1 cellular context compared by ENCODE assay signal in genomic region chr19:1652471-1653299, GRCh38.
TF ChIP-seq lines count a peak whose summit lies in the region.

TCF3 (minus strand) TSS chr19:1652615; CDS start chr19:1650248, 2,367 bp downstream.

TF ChIP-seq in HepG2, 621 proteins besides CTCF, POLR2A, EP300 and RAD21 (continued from another document and continues in another):
- TF ChIP-seq ZNF24 (IDR thresholded peaks at IDR 0.05) (0 out of 2 replicates have a peak, but pooled peaks have one; percentile 43), CREM (IDR thresholded peaks at IDR 0.05) (peak; percentile 95), CREM (CRISPR knock-in tag; IDR thresholded peaks at IDR 0.05) (peak; percentile 74), ZNF605 (CRISPR knock-in tag; IDR thresholded peaks at IDR 0.05) (no peak), KLF16 (CRISPR knock-in tag; IDR thresholded peaks at IDR 0.05) (peak in 1 of 2 experiments; percentile 77; a peak in 2 of 4 replicates), ZNF800 (CRISPR knock-in tag; IDR thresholded peaks at IDR 0.05) (peak; percentile 43; the same call in 1 of the 2 replicates), ZNF619 (CRISPR knock-in tag; IDR thresholded peaks at IDR 0.05) (0 out of 2 replicates have a peak, but pooled peaks have one; percentile 22), ZFYVE20 (CRISPR knock-in tag; IDR thresholded peaks at IDR 0.05; ENCODE audit: borderline replicate concordance, low read depth) (no peak), ZNF124 (CRISPR knock-in tag; IDR thresholded peaks at IDR 0.05) (no peak), NFATC3 (CRISPR knock-in tag; IDR thresholded peaks at IDR 0.05) (no peak), THRA (CRISPR knock-in tag; IDR thresholded peaks at IDR 0.05; ENCODE audit: borderline replicate concordance) (peak; percentile 54; the same call in 1 of the 2 replicates), IKZF1 (IDR thresholded peaks at IDR 0.05) (no peak), ZFY (CRISPR knock-in tag; IDR thresholded peaks at IDR 0.05) (peak; percentile 73), ARID2 (CRISPR knock-in tag; IDR thresholded peaks at IDR 0.05; ENCODE audit: borderline replicate concordance) (no peak), MIER3 (CRISPR knock-in tag; IDR thresholded peaks at IDR 0.05; ENCODE audit: borderline replicate concordance) (no peak; the same call in 1 of the 2 replicates), KDM1A (CRISPR knock-in tag; IDR thresholded peaks at IDR 0.05) (peak; percentile 89; the same call in 1 of the 2 replicates), ZBTB39 (CRISPR knock-in tag; IDR thresholded peaks at IDR 0.05) (no peak), TMF1 (CRISPR knock-in tag; IDR thresholded peaks at IDR 0.05; ENCODE audit: low read depth) (no peak), ZNF878 (CRISPR knock-in tag; IDR thresholded peaks at IDR 0.05) (no peak), LBX2 (CRISPR knock-in tag; IDR thresholded peaks at IDR 0.05; ENCODE audit: borderline replicate concordance) (no peak), EEA1 (CRISPR knock-in tag; IDR thresholded peaks at IDR 0.05; ENCODE audit: borderline replicate concordance) (no peak)
- TF ChIP-seq, protein P1, sequence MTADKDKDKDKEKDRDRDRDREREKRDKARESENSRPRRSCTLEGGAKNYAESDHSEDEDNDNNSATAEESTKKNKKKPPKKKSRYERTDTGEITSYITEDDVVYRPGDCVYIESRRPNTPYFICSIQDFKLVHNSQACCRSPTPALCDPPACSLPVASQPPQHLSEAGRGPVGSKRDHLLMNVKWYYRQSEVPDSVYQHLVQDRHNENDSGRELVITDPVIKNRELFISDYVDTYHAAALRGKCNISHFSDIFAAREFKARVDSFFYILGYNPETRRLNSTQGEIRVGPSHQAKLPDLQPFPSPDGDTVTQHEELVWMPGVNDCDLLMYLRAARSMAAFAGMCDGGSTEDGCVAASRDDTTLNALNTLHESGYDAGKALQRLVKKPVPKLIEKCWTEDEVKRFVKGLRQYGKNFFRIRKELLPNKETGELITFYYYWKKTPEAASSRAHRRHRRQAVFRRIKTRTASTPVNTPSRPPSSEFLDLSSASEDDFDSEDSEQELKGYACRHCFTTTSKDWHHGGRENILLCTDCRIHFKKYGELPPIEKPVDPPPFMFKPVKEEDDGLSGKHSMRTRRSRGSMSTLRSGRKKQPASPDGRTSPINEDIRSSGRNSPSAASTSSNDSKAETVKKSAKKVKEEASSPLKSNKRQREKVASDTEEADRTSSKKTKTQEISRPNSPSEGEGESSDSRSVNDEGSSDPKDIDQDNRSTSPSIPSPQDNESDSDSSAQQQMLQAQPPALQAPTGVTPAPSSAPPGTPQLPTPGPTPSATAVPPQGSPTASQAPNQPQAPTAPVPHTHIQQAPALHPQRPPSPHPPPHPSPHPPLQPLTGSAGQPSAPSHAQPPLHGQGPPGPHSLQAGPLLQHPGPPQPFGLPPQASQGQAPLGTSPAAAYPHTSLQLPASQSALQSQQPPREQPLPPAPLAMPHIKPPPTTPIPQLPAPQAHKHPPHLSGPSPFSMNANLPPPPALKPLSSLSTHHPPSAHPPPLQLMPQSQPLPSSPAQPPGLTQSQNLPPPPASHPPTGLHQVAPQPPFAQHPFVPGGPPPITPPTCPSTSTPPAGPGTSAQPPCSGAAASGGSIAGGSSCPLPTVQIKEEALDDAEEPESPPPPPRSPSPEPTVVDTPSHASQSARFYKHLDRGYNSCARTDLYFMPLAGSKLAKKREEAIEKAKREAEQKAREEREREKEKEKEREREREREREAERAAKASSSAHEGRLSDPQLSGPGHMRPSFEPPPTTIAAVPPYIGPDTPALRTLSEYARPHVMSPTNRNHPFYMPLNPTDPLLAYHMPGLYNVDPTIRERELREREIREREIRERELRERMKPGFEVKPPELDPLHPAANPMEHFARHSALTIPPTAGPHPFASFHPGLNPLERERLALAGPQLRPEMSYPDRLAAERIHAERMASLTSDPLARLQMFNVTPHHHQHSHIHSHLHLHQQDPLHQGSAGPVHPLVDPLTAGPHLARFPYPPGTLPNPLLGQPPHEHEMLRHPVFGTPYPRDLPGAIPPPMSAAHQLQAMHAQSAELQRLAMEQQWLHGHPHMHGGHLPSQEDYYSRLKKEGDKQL (CRISPR knock-in tag; IDR thresholded peaks at IDR 0.05; ENCODE audit: low read depth): no peak
- TF ChIP-seq, protein P2, sequence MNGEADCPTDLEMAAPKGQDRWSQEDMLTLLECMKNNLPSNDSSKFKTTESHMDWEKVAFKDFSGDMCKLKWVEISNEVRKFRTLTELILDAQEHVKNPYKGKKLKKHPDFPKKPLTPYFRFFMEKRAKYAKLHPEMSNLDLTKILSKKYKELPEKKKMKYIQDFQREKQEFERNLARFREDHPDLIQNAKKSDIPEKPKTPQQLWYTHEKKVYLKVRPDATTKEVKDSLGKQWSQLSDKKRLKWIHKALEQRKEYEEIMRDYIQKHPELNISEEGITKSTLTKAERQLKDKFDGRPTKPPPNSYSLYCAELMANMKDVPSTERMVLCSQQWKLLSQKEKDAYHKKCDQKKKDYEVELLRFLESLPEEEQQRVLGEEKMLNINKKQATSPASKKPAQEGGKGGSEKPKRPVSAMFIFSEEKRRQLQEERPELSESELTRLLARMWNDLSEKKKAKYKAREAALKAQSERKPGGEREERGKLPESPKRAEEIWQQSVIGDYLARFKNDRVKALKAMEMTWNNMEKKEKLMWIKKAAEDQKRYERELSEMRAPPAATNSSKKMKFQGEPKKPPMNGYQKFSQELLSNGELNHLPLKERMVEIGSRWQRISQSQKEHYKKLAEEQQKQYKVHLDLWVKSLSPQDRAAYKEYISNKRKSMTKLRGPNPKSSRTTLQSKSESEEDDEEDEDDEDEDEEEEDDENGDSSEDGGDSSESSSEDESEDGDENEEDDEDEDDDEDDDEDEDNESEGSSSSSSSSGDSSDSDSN (CRISPR knock-in tag; IDR thresholded peaks at IDR 0.05): no peak
- TF ChIP-seq, protein P3, sequence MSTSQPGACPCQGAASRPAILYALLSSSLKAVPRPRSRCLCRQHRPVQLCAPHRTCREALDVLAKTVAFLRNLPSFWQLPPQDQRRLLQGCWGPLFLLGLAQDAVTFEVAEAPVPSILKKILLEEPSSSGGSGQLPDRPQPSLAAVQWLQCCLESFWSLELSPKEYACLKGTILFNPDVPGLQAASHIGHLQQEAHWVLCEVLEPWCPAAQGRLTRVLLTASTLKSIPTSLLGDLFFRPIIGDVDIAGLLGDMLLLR (CRISPR knock-in tag; IDR thresholded peaks at IDR 0.05): no peak
- TF ChIP-seq, protein P4, sequence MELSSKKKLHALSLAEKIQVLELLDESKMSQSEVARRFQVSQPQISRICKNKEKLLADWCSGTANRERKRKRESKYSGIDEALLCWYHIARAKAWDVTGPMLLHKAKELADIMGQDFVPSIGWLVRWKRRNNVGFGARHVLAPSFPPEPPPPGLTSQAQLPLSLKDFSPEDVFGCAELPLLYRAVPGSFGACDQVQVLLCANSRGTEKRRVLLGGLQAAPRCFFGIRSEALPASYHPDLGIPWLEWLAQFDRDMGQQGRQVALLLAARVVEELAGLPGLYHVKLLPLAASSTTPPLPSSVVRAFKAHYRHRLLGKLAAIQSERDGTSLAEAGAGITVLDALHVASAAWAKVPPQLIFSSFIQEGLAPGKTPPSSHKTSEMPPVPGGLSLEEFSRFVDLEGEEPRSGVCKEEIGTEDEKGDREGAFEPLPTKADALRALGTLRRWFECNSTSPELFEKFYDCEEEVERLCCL (CRISPR knock-in tag; IDR thresholded peaks at IDR 0.05; ENCODE audit: borderline replicate concordance): no peak
- TF ChIP-seq, protein P5, sequence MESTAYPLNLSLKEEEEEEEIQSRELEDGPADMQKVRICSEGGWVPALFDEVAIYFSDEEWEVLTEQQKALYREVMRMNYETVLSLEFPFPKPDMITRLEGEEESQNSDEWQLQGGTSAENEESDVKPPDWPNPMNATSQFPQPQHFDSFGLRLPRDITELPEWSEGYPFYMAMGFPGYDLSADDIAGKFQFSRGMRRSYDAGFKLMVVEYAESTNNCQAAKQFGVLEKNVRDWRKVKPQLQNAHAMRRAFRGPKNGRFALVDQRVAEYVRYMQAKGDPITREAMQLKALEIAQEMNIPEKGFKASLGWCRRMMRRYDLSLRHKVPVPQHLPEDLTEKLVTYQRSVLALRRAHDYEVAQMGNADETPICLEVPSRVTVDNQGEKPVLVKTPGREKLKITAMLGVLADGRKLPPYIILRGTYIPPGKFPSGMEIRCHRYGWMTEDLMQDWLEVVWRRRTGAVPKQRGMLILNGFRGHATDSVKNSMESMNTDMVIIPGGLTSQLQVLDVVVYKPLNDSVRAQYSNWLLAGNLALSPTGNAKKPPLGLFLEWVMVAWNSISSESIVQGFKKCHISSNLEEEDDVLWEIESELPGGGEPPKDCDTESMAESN (CRISPR knock-in tag; conservative IDR thresholded peaks at IDR 0.05): peak; percentile 48; the same call in 1 of the 2 replicates
- TF ChIP-seq, protein P6, sequence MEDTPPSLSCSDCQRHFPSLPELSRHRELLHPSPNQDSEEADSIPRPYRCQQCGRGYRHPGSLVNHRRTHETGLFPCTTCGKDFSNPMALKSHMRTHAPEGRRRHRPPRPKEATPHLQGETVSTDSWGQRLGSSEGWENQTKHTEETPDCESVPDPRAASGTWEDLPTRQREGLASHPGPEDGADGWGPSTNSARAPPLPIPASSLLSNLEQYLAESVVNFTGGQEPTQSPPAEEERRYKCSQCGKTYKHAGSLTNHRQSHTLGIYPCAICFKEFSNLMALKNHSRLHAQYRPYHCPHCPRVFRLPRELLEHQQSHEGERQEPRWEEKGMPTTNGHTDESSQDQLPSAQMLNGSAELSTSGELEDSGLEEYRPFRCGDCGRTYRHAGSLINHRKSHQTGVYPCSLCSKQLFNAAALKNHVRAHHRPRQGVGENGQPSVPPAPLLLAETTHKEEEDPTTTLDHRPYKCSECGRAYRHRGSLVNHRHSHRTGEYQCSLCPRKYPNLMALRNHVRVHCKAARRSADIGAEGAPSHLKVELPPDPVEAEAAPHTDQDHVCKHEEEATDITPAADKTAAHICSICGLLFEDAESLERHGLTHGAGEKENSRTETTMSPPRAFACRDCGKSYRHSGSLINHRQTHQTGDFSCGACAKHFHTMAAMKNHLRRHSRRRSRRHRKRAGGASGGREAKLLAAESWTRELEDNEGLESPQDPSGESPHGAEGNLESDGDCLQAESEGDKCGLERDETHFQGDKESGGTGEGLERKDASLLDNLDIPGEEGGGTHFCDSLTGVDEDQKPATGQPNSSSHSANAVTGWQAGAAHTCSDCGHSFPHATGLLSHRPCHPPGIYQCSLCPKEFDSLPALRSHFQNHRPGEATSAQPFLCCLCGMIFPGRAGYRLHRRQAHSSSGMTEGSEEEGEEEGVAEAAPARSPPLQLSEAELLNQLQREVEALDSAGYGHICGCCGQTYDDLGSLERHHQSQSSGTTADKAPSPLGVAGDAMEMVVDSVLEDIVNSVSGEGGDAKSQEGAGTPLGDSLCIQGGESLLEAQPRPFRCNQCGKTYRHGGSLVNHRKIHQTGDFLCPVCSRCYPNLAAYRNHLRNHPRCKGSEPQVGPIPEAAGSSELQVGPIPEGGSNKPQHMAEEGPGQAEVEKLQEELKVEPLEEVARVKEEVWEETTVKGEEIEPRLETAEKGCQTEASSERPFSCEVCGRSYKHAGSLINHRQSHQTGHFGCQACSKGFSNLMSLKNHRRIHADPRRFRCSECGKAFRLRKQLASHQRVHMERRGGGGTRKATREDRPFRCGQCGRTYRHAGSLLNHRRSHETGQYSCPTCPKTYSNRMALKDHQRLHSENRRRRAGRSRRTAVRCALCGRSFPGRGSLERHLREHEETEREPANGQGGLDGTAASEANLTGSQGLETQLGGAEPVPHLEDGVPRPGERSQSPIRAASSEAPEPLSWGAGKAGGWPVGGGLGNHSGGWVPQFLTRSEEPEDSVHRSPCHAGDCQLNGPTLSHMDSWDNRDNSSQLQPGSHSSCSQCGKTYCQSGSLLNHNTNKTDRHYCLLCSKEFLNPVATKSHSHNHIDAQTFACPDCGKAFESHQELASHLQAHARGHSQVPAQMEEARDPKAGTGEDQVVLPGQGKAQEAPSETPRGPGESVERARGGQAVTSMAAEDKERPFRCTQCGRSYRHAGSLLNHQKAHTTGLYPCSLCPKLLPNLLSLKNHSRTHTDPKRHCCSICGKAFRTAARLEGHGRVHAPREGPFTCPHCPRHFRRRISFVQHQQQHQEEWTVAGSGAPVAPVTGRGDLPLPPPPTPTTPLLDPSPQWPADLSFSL (CRISPR knock-in tag; IDR thresholded peaks at IDR 0.05): no peak
